ENCODE assay signal across 8 cellular contexts in the genomic region with DNA sequence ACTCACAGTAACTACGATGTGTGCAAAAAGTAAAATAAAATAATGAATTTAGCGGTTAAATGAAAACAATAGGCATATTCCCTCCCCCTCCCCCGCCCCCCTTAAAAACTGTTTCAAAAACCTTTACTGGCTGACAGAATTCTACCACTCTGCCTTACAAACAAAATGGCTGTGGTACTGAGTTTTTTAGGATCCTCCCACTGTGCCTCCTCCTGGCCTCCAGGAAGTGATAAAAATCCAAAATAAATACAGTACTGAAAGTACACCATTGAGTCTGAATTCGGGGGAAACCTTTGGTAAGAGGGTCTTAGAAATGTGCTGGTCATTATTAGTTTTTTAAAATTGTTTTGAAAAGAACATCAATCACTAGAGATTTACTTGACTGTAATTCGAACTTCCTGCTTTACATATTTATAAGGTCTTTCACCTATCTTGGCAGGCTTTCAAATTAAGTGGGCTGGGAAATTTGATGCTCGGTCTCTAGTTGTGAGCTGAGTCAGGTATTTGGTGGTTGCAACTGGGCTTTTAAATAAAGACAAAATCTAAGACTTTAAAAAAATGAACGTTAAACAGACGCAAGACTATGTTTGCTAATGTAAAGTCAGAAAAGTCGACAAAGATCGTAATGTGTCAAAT. TPM values are rescaled to one million over a fixed set of nuclear protein-coding genes. Genes with fewer than 3 reads are reported as not detected.
DNase-seq lines count a peak whose midpoint lies in the region; ATAC-seq and TF ChIP-seq lines count a peak whose summit lies in the region.

No MANE protein-coding gene starts in this region.

- H3K9me3 ChIP-seq in naive thymus-derived CD4-positive, alpha-beta T cell (ENCODE audit: control insufficient read depth in 2 of 3, low read length in 3 of 3), result no peaks in the 10 kb centered on the region

- peak; percentile 33 for TF ChIP-seq POLR2A in GM18505 (IDR thresholded peaks at IDR 0.05; ENCODE audit: borderline replicate concordance, extremely low read depth, insufficient read depth, insufficient read length)

- H3K4me3 ChIP-seq in naive thymus-derived CD4-positive, alpha-beta T cell (ENCODE audit: low read length), result peak overlapping the region; percentile 92

- intact Hi-C loops in naive thymus-derived CD4-positive, alpha-beta T cell (cut with micrococcal nuclease), result loop anchor here (2.0 to 10.0 kb wide), 12 partner anchors 323 to 1942 kb away; a partner anchor contains a TSS

- peaks cover 0 to 7% (median under 1%) of the 10 kb centered on the region in 5 donors for H3K36me3 Mint-ChIP-seq in naive thymus-derived CD4-positive, alpha-beta T cell

- H3K27ac ChIP-seq in naive thymus-derived CD4-positive, alpha-beta T cell (ENCODE audit: low read depth, low read length), result peak overlapping the region; percentile 91

- no peaks in the 10 kb centered on the region for H3K27me3 Mint-ChIP-seq in naive thymus-derived CD4-positive, alpha-beta T cell

- POLR2A ChIA-PET in naive thymus-derived CD4-positive, alpha-beta T cell (lab: Charles Lee), result interaction anchor here (0.5 to 10.0 kb wide), 23 partner anchors 8 to 881 kb away, joined by 3 to 111 read pairs (median 4); a partner anchor contains a TSS

- peak; percentile 64 for DNase-seq in AG08395 (ENCODE audit: low spot score)
- DNase-seq in NCI-H1092 (lab: John Stamatoyannopoulos, UW), result peak; percentile 37
- peak; percentile 77 for DNase-seq in SW480 (ENCODE audit: low spot score)
- peak; percentile 59 for DNase-seq in fibroblast of gingiva (ENCODE audit: low read depth)
- DNase-seq in naive thymus-derived CD4-positive, alpha-beta T cell, result peak in 7 of 9 donors; percentile 49 to 70 (median 62)
- DNase-seq in NK-92 treated with Interleukin-12 subunit alpha and Interleukin-12 subunit beta, amount 100 ng/mL, for 24 hours (lab: John Stamatoyannopoulos, UW), result no peak
- no peak for DNase-seq in HuH-7.5 (ENCODE audit: low spot score)

- no peak overlapping the region for H3K27ac Mint-ChIP-seq in naive thymus-derived CD4-positive, alpha-beta T cell

- no peak overlapping the region for H3K4me3 Mint-ChIP-seq in naive thymus-derived CD4-positive, alpha-beta T cell

- ATAC-seq in GM18505 (IDR thresholded peaks at IDR 0.05; ENCODE audit: unreplicated experiment), result no peak
- peak; percentile 38 for ATAC-seq in naive thymus-derived CD4-positive, alpha-beta T cell

- H3K4me1 ChIP-seq in naive thymus-derived CD4-positive, alpha-beta T cell (ENCODE audit: control insufficient read depth in 2 of 2, insufficient read depth in 2 of 2, low read length in 2 of 2), result peaks cover under 1 to 11% of the 10 kb centered on the region in 2 donors

- H3K9me3 Mint-ChIP-seq in naive thymus-derived CD4-positive, alpha-beta T cell, result no peaks in the 10 kb centered on the region

- H3K4me1 Mint-ChIP-seq in naive thymus-derived CD4-positive, alpha-beta T cell, result peaks cover 7 to 18% (median 12%) of the 10 kb centered on the region in 7 donors

- CTCF ChIA-PET in naive thymus-derived CD4-positive, alpha-beta T cell (lab: Charles Lee), result interaction anchor here (1.3 to 2.0 kb wide), 3 partner anchors 10 to 760 kb away, joined by 3 to 10 read pairs (median 9); a partner anchor contains a TSS

- no peaks in the 10 kb centered on the region for H3K36me3 ChIP-seq in naive thymus-derived CD4-positive, alpha-beta T cell (ENCODE audit: control insufficient read depth in 2 of 3, insufficient read depth in 3 of 3, low read length in 3 of 3)

- H3K27me3 ChIP-seq in naive thymus-derived CD4-positive, alpha-beta T cell (ENCODE audit: control insufficient read depth in 2 of 2, insufficient read depth in 2 of 2, low read length in 2 of 2), result no peaks in the 10 kb centered on the region

RNA-seq across cellular contexts. Expression of a gene that starts 32.5 kb away (rescaled TPM):
- total RNA-seq in naive thymus-derived CD4-positive, alpha-beta T cell, result 100 to 1,000 TPM in 4 of 5 experiments, 10 to 100 TPM in 1; 46.0 to 156 (median 117) TPM
- polyA plus RNA-seq in naive thymus-derived CD4-positive, alpha-beta T cell, result 10 to 100 TPM; 50.0 to 63.3 TPM

Comparison
In these comparisons a context has a peak if more than half of its experiments do, and no peak if none do; other contexts are left out.
1. DNase-seq: peak in AG08395 (single experiment), NCI-H1092 (single experiment), SW480 (single experiment), fibroblast of gingiva (single experiment) and naive thymus-derived CD4-positive, alpha-beta T cell (7 of 9); none in NK-92 treated with Interleukin-12 subunit alpha and Interleukin-12 subunit beta, amount 100 ng/mL, for 24 hours (single experiment) and HuH-7.5 (single experiment).